Comparison of ENCODE assay signal across 8 cellular contexts in genomic region chr1:20312818-20313217, GRCh38. TPM values are rescaled to one million over a fixed set of nuclear protein-coding genes. Genes with fewer than 3 reads are reported as not detected.
"Had no signal": no experiment of that assay in that cellular context is flagged by ENCODE, and none has a peak within 500 bp of the region (broad histone marks: within the 10 kb centered on the region; RNA-seq: fewer than 3 reads in every experiment).

No MANE protein-coding gene starts in this region.

- DNase-seq: GDM1, GF-D8 had no signal

- FAIRE-seq: G401.6, GM12878, GM12892, GM18507, GM19239 had no signal

- ATAC-seq: GM12878 had no signal

- H3K4me3 ChIP-seq: GM12878 had no signal

RNA-seq across cellular contexts. Expression of gene VWA5B1, which starts 22.1 kb away (rescaled TPM):
- total RNA-seq: G401 had no signal
